In genomic region chr1:210289248-210289647, GRCh38 we compare ENCODE assay signal across 28 cellular contexts. TPM values are rescaled to one million over a fixed set of nuclear protein-coding genes. Genes with fewer than 3 reads are reported as not detected.
DNase-seq lines count a peak whose midpoint lies in the region; TF ChIP-seq lines count a peak whose summit lies in the region.
"Had no signal": no experiment of that assay in that cellular context is flagged by ENCODE, and none has a peak within 500 bp of the region (broad histone marks: within the 10 kb centered on the region; RNA-seq: fewer than 3 reads in every experiment).

No MANE protein-coding gene starts in this region.

- H3K4me1 ChIP-seq in HEK293 (ENCODE audit: control insufficient read depth, insufficient read depth, low read length) = peaks cover 16% of the 10 kb centered on the region
- peaks cover 0 to 8% of the 10 kb centered on the region in 2 donors for H3K4me1 ChIP-seq in uterus
- H3K4me1 ChIP-seq: BLaER1, Caco-2 had no signal

- CTCF ChIA-PET in HEK293 (lab: Yijun Ruan, JAX) = interaction anchor here (0.8 kb wide), 1 partner anchor 24 kb away, joined by 4 read pairs; no protein-coding TSS in a partner anchor

- TF ChIP-seq CTCF in HEK293 (tag by site-specific recombination; IDR thresholded peaks at IDR 0.05) = no peak
- TF ChIP-seq CTCF in uterus (IDR thresholded peaks at IDR 0.05) = no peak

- TF ChIP-seq POLR2A in uterus (IDR thresholded peaks at IDR 0.05) = no peak

- no peaks in the 10 kb centered on the region for H3K27me3 ChIP-seq in uterus
- H3K27me3 ChIP-seq: BE2C had no signal

- H3K9me3 ChIP-seq in HEK293 (ENCODE audit: control insufficient read depth, insufficient read depth, low read depth, low read length) = no peaks in the 10 kb centered on the region
- H3K9me3 ChIP-seq in uterus = no peaks in the 10 kb centered on the region
- H3K9me3 ChIP-seq: BE2C; BLaER1; BLaER1 treated with 17β-estradiol and CSF1 and Interleukin-3, amounts not matched to agents 10 nM and 100 nM; Caco-2 had no signal

- POLR2A ChIA-PET in HEK293 (lab: Yijun Ruan, JAX) = no interaction called here

- no peak overlapping the region for H3K27ac ChIP-seq in HEK293 (ENCODE audit: extremely low read depth, low read depth, low read length)
- no peak overlapping the region for H3K27ac ChIP-seq in uterus
- H3K27ac ChIP-seq: 22Rv1; A549; BLaER1; BLaER1 treated with 17β-estradiol and CSF1 and Interleukin-3, amounts not matched to agents 10 nM and 100 nM; C4-2B had no signal

- no peaks in the 10 kb centered on the region for H3K36me3 ChIP-seq in HEK293 (ENCODE audit: control insufficient read depth in 2 of 2, insufficient read depth in 1 of 2, low read length in 2 of 2)
- no peaks in the 10 kb centered on the region for H3K36me3 ChIP-seq in uterus
- H3K36me3 ChIP-seq: BE2C; BLaER1; BLaER1 treated with 17β-estradiol and CSF1 and Interleukin-3, amounts not matched to agents 10 nM and 100 nM had no signal

- DNase-seq in uterus = no peak
- DNase-seq: 8988T; ACHN; AML-193; BE2C; C1 segment of cervical spinal cord; Caco-2; Calu3; CD4-positive, alpha-beta memory T cell; CD4-positive, alpha-beta T cell; CD4-positive, CD25-positive, alpha-beta regulatory T cell; CD8-positive, alpha-beta memory T cell; CD8-positive, alpha-beta T cell; COR-L47; DMS 273 treated with DMSO at 0.1 percent for 48 hours; DMS153; DMS53; DMS79; DMS79 treated with DMSO at 0.1 percent for 48 hours; DND-41; EL had no signal

- H3K4me3 ChIP-seq in HEK293 (ENCODE audit: low read depth, low read length) (no peak overlapping the region), uterus (no peak overlapping the region)
- H3K4me3 ChIP-seq: A549; BLaER1; BLaER1 treated with 17β-estradiol and CSF1 and Interleukin-3, amounts not matched to agents 10 nM and 100 nM had no signal

- intact Hi-C loops in uterus (cut with DNase I; ENCODE audit: low total_unique reads) = no loop called here

TF ChIP-seq in HEK293, 187 proteins besides CTCF, POLR2A, EP300 and RAD21:
- TF ChIP-seq SCRT2 (tag by site-specific recombination; IDR thresholded peaks at IDR 0.05) (peak; percentile 66; the same call in 1 of the 2 replicates), SCRT1 (tag by site-specific recombination; IDR thresholded peaks at IDR 0.05; ENCODE audit: borderline replicate concordance) (peak; percentile 66; the same call in 1 of the 2 replicates), ZNF670 (tag by site-specific recombination; IDR thresholded peaks at IDR 0.05; ENCODE audit: low read depth) (no peak)

RNA-seq across cellular contexts. Expression of gene HHAT, which starts 39.5 kb away (rescaled TPM):
- 10 to 100 TPM in 1 of 4 donors, 1 to 10 TPM in 2, under 1 TPM in 1; 0.88 to 10.9 (median 3.4) TPM for total RNA-seq in uterus

RNA-seq across cellular contexts. Expression of gene SERTAD4, which starts 56.7 kb away (rescaled TPM):
- total RNA-seq in uterus = 1 to 10 TPM; 6.4 to 8.8 (median 8.1) TPM
- total RNA-seq: B cell; CD4-positive, alpha-beta memory T cell; CD4-positive, alpha-beta T cell; CD4-positive, CD25-positive, alpha-beta regulatory T cell; CD8-positive, alpha-beta memory T cell; CD8-positive, alpha-beta T cell had no signal
